1 cellular context compared by ENCODE assay signal in the genomic region with DNA sequence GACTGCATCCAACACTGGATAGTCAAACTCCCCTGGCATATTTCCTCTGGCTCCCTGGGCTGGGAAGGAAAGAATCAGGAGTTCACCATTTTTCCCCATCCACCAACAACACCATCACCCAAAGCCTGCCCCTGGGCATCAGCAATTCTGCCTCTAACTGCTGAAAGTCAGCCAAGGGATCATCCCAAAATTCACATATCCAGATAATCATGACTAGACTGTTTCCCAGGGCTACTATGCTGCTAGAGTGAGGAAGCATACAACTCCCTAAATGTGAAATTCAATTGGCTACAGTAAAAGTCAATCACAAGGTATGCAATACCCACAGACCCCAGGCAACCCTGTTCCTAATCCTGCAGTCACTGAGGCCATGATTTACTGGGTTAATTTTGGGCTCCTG.
A peak's percentile ranks its signal among the peaks of the same experiment; 100 is the strongest.
TF ChIP-seq lines count a peak whose summit lies in the region.

No MANE protein-coding gene starts in this region.

TF ChIP-seq in H1, 55 proteins besides CTCF, POLR2A, EP300 and RAD21 (continued from another document):
- TF ChIP-seq NANOG (IDR thresholded peaks at IDR 0.05; ENCODE audit: insufficient read depth, low read depth, low read length, poor library complexity, severe bottlenecking) = no peak
- TF ChIP-seq POLR2AphosphoS5 (IDR thresholded peaks at IDR 0.05; ENCODE audit: low read depth, low read length) = no peak
- peak; percentile 69 for TF ChIP-seq MAFK (IDR thresholded peaks at IDR 0.05; ENCODE audit: low read depth, low read length)
- TF ChIP-seq PHF8 (conservative IDR thresholded peaks at IDR 0.05; ENCODE audit: low read depth, low read length) = no peak
- no peak for TF ChIP-seq EZH2 (IDR thresholded peaks at IDR 0.05; ENCODE audit: low read depth, low read length, severe bottlenecking)
- TF ChIP-seq MAX (IDR thresholded peaks at IDR 0.05) = no peak
- TF ChIP-seq CTBP2 (IDR thresholded peaks at IDR 0.05; ENCODE audit: borderline replicate concordance, insufficient read depth, insufficient read length, low read length) = no peak
- TF ChIP-seq TEAD4 (IDR thresholded peaks at IDR 0.05; ENCODE audit: low read depth, low read length) = no peak
- no peak for TF ChIP-seq KDM1A (IDR thresholded peaks at IDR 0.05; ENCODE audit: borderline replicate concordance, low read length)
